17 cellular contexts compared by ENCODE assay signal in genomic region chr11:86490582-86490981, GRCh38.
"Had no signal": no experiment of that assay in that cellular context is flagged by ENCODE, and none has a peak within 500 bp of the region (broad histone marks: within the 10 kb centered on the region; RNA-seq: fewer than 3 reads in every experiment).

No MANE protein-coding gene starts in this region.

- DNase-seq: activated CD4-positive, alpha-beta T cell treated with anti-CD3 and anti-CD28 coated beads, Interleukin-2, amount 10 ng/mL, durations not matched to agents 24 days and 14 days; activated CD8-positive, alpha-beta memory T cell treated with anti-CD3 and anti-CD28 coated beads, Interleukin-2, amount 50 U/mL, for 4 hours; activated effector memory CD4-positive, alpha-beta T cell treated with anti-CD3 and anti-CD28 coated beads, Interleukin-2, amount 50 U/mL, for 16 hours; activated naive CD4-positive, alpha-beta T cell treated with anti-CD3 and anti-CD28 coated beads, Interleukin-2, amount 50 U/mL, for 16 hours; activated T-cell treated with anti-CD3 and anti-CD28 coated beads, Interleukin-2, amount 50 U/mL, for 48 hours; caudate nucleus; colonic mucosa; foreskin fibroblast; nephron progenitor cell; nucleus accumbens; stimulated activated naive B cell treated with anti-CD40 and anti-IgM and Interleukin-4, amounts not matched to agents 10 μg/mL and 1 μg/mL and 100 μg/mL, for 72 hours; upper lobe of right lung had no signal

- H3K27ac ChIP-seq: colonic mucosa, hepatocyte, thoracic aorta, upper lobe of right lung had no signal

- H3K9me3 ChIP-seq: colonic mucosa, thoracic aorta, upper lobe of right lung had no signal

- H3K27me3 Mint-ChIP-seq: activated CD4-positive, alpha-beta T cell treated with anti-CD3 and anti-CD28 coated beads, Interleukin-2, amount 10 ng/mL, durations not matched to agents 24 days and 14 days; stimulated activated naive B cell treated with anti-CD40 and anti-IgM and Interleukin-4, amounts not matched to agents 10 μg/mL and 1 μg/mL and 100 μg/mL, for 72 hours had no signal

- H3K27me3 ChIP-seq: colonic mucosa, hepatocyte, upper lobe of right lung had no signal

- H3K9me3 Mint-ChIP-seq: nephron progenitor cell; stimulated activated naive B cell treated with anti-CD40 and anti-IgM and Interleukin-4, amounts not matched to agents 10 μg/mL and 1 μg/mL and 100 μg/mL, for 72 hours; T-helper 1 cell treated with Interleukin-12 subunit alpha and Interleukin-12 subunit beta and Interleukin-4 antibody, amounts not matched to agents 30 μg/mL and 1 μg/mL, for 36 hours had no signal

- H3K4me3 ChIP-seq: colonic mucosa, hepatocyte, lung, thoracic aorta, upper lobe of right lung had no signal

- H3K27ac Mint-ChIP-seq: activated CD4-positive, alpha-beta T cell treated with anti-CD3 and anti-CD28 coated beads, Interleukin-2, amount 10 ng/mL, durations not matched to agents 24 days and 14 days; nephron progenitor cell; stimulated activated naive B cell treated with anti-CD40 and anti-IgM and Interleukin-4, amounts not matched to agents 10 μg/mL and 1 μg/mL and 100 μg/mL, for 72 hours; T-helper 1 cell treated with Interleukin-12 subunit alpha and Interleukin-12 subunit beta and Interleukin-4 antibody, amounts not matched to agents 30 μg/mL and 1 μg/mL, for 36 hours had no signal

- H3K36me3 ChIP-seq: colonic mucosa, thoracic aorta, upper lobe of right lung had no signal

- H3K36me3 Mint-ChIP-seq: stimulated activated naive B cell treated with anti-CD40 and anti-IgM and Interleukin-4, amounts not matched to agents 10 μg/mL and 1 μg/mL and 100 μg/mL, for 72 hours had no signal

- H3K4me3 Mint-ChIP-seq: activated CD4-positive, alpha-beta T cell treated with anti-CD3 and anti-CD28 coated beads, Interleukin-2, amount 10 ng/mL, durations not matched to agents 24 days and 14 days; nephron progenitor cell; stimulated activated naive B cell treated with anti-CD40 and anti-IgM and Interleukin-4, amounts not matched to agents 10 μg/mL and 1 μg/mL and 100 μg/mL, for 72 hours; T-helper 1 cell treated with Interleukin-12 subunit alpha and Interleukin-12 subunit beta and Interleukin-4 antibody, amounts not matched to agents 30 μg/mL and 1 μg/mL, for 36 hours had no signal

- H3K4me1 ChIP-seq: colonic mucosa, upper lobe of right lung had no signal

- ATAC-seq: left lobe of liver; stimulated activated naive B cell treated with anti-CD40 and anti-IgM and Interleukin-4, amounts not matched to agents 10 μg/mL and 1 μg/mL and 100 μg/mL, for 72 hours; upper lobe of right lung had no signal
